In genomic region chr19:1409204-1410005, GRCh38 we compare ENCODE assay signal across 9 cellular contexts. TPM values are rescaled to one million over a fixed set of nuclear protein-coding genes. Genes with fewer than 3 reads are reported as not detected.
DNase-seq lines count a peak whose midpoint lies in the region; ATAC-seq, FAIRE-seq and TF ChIP-seq lines count a peak whose summit lies in the region.
"Had no signal": no experiment of that assay in that cellular context is flagged by ENCODE, and none has a peak within 500 bp of the region (broad histone marks: within the 10 kb centered on the region; RNA-seq: fewer than 3 reads in every experiment).

No MANE protein-coding gene starts in this region.

- CTCF ChIA-PET in activated CD8-positive, alpha-beta memory T cell treated with anti-CD3 and anti-CD28 coated beads, Interleukin-2, amount 10 ng/mL, durations not matched to agents 7 days and 5 days (lab: Charles Lee) = interaction anchor here (0.6 to 2.4 kb wide), 6 partner anchors 35 to 520 kb away, joined by 3 to 12 read pairs (median 3); no protein-coding TSS in a partner anchor

- no peak overlapping the region for H2AFZ ChIP-seq in astrocyte (ENCODE audit: low read depth, low read length)

- intact Hi-C loops in right lobe of liver (cut with DNase I) = no loop called here
- intact Hi-C loops in thyroid gland (cut with DNase I) = loop anchor here (5.0 kb wide), 1 partner anchor 132 kb away; the partner anchor contains the start of gene FAM174C

- 28% methylated on average over 3 of the region's 33 CpGs for WGBS in right lobe of liver (ENCODE audit: insufficient coverage, low coverage, low lambda C conversion rate, missing lambda C conversion rate)
- 51 to 62% methylated on average over 13 to 22 of the region's 33 CpGs for WGBS in thyroid gland, 2 donors

- peaks cover 13% of the 10 kb centered on the region for H3K36me3 Mint-ChIP-seq in activated CD8-positive, alpha-beta memory T cell treated with anti-CD3 and anti-CD28 coated beads, Interleukin-2, amount 10 ng/mL, durations not matched to agents 7 days and 5 days
- H3K36me3 Mint-ChIP-seq in astrocyte (ENCODE audit: low read depth, unreplicated experiment) = peaks cover 4% of the 10 kb centered on the region

- no peaks in the 10 kb centered on the region for H3K9me3 ChIP-seq in astrocyte (ENCODE audit: insufficient read depth, low read depth, low read length)
- H3K9me3 ChIP-seq in right lobe of liver = no peaks in the 10 kb centered on the region
- no peaks in the 10 kb centered on the region for H3K9me3 ChIP-seq in thyroid gland

- FAIRE-seq in astrocyte (lab: Jason Lieb, UNC) = no peak
- FAIRE-seq: colon had no signal

- H3K4me3 Mint-ChIP-seq in activated CD8-positive, alpha-beta memory T cell treated with anti-CD3 and anti-CD28 coated beads, Interleukin-2, amount 10 ng/mL, durations not matched to agents 7 days and 5 days = peak overlapping the region; percentile 88
- peak overlapping the region; percentile 97 for H3K4me3 Mint-ChIP-seq in astrocyte (ENCODE audit: unreplicated experiment)

- no peaks in the 10 kb centered on the region for H3K27me3 Mint-ChIP-seq in activated CD8-positive, alpha-beta memory T cell treated with anti-CD3 and anti-CD28 coated beads, Interleukin-2, amount 10 ng/mL, durations not matched to agents 7 days and 5 days
- no peaks in the 10 kb centered on the region for H3K27me3 Mint-ChIP-seq in astrocyte (ENCODE audit: low read depth, unreplicated experiment)

- no peak for ATAC-seq in activated CD8-positive, alpha-beta memory T cell treated with anti-CD3 and anti-CD28 coated beads, Interleukin-2, amount 10 ng/mL, durations not matched to agents 7 days and 5 days
- ATAC-seq in right lobe of liver = no peak

- no peaks in the 10 kb centered on the region for H3K27me3 ChIP-seq in astrocyte (ENCODE audit: insufficient read depth, low read length)
- no peaks in the 10 kb centered on the region for H3K27me3 ChIP-seq in right lobe of liver
- H3K27me3 ChIP-seq in thyroid gland = no peaks in the 10 kb centered on the region

- peaks cover 68% of the 10 kb centered on the region for H3K79me2 ChIP-seq in astrocyte (ENCODE audit: insufficient read depth, low read length)

- peaks cover 59% of the 10 kb centered on the region for H4K20me1 ChIP-seq in astrocyte (ENCODE audit: insufficient read depth, low read length)

- H3K9me3 Mint-ChIP-seq in activated CD8-positive, alpha-beta memory T cell treated with anti-CD3 and anti-CD28 coated beads, Interleukin-2, amount 10 ng/mL, durations not matched to agents 7 days and 5 days (ENCODE audit: low read depth) = no peaks in the 10 kb centered on the region
- no peaks in the 10 kb centered on the region for H3K9me3 Mint-ChIP-seq in astrocyte (ENCODE audit: unreplicated experiment)

- peaks cover 7% of the 10 kb centered on the region for H3K36me3 ChIP-seq in astrocyte (ENCODE audit: insufficient read depth, low read length)
- H3K36me3 ChIP-seq in right lobe of liver = peaks cover 0 to 9% (median 0%) of the 10 kb centered on the region in 4 donors
- H3K36me3 ChIP-seq in thyroid gland = no peaks in the 10 kb centered on the region

- no peak for TF ChIP-seq POLR2A in right lobe of liver (IDR thresholded peaks at IDR 0.05)
- no peak for TF ChIP-seq POLR2A in thyroid gland (IDR thresholded peaks at IDR 0.05)

- TF ChIP-seq CTCF in astrocyte (IDR thresholded peaks at IDR 0.05; ENCODE audit: insufficient read depth, low read depth, low read length) = no peak
- no peak for TF ChIP-seq CTCF in right lobe of liver (IDR thresholded peaks at IDR 0.05)
- no peak for TF ChIP-seq CTCF in thyroid gland (IDR thresholded peaks at IDR 0.05)

- H3K4me1 ChIP-seq in astrocyte (ENCODE audit: insufficient read depth, low read length) (peaks cover 43% of the 10 kb centered on the region), right lobe of liver (peaks cover 4 to 49% (median 16%) of the 10 kb centered on the region in 4 donors), thyroid gland (peaks cover 29 to 47% of the 10 kb centered on the region in 2 donors)

- H3K27ac ChIP-seq in astrocyte (ENCODE audit: low read depth, low read length) (peak overlapping the region; percentile 87), right lobe of liver (peak overlapping the region in 1 of 3 donors; percentile 79), thyroid gland (peak overlapping the region; percentile 91 to 94 (median 93))

- peak overlapping the region; percentile 96 for H3K4me2 ChIP-seq in astrocyte (ENCODE audit: low read length)

- H3K9ac ChIP-seq in astrocyte (ENCODE audit: low read length) = peak overlapping the region; percentile 93

- H3K4me3 ChIP-seq in astrocyte (ENCODE audit: insufficient read depth, low read depth, low read length) (peak overlapping the region; percentile 84), right lobe of liver (peak overlapping the region; percentile 81 to 93 (median 92)), thyroid gland (replicated peaks in 1 of 3) (peak overlapping the region; percentile 73 to 99 (median 97))

- H3K4me1 Mint-ChIP-seq in activated CD8-positive, alpha-beta memory T cell treated with anti-CD3 and anti-CD28 coated beads, Interleukin-2, amount 10 ng/mL, durations not matched to agents 7 days and 5 days = peaks cover 59% of the 10 kb centered on the region
- H3K4me1 Mint-ChIP-seq in astrocyte (ENCODE audit: low read depth, unreplicated experiment) = peaks cover 35% of the 10 kb centered on the region

- no peak for DNase-seq in activated CD8-positive, alpha-beta memory T cell treated with anti-CD3 and anti-CD28 coated beads, Interleukin-2, amount 10 ng/mL, durations not matched to agents 7 days and 5 days
- DNase-seq in activated CD8-positive, alpha-beta memory T cell treated with anti-CD3 and anti-CD28 coated beads, Interleukin-2, amount 50 U/mL, for 4 hours = no peak
- DNase-seq in astrocyte (ENCODE audit: low read depth) (no peak), right lobe of liver (peak in 1 of 3 donors; percentile 57), thyroid gland (no peak), COR-L47 (lab: John Stamatoyannopoulos, UW) (no peak), HuH-7.5 (ENCODE audit: low spot score) (no peak), foreskin melanocyte (no peak)

- H3K27ac Mint-ChIP-seq in activated CD8-positive, alpha-beta memory T cell treated with anti-CD3 and anti-CD28 coated beads, Interleukin-2, amount 10 ng/mL, durations not matched to agents 7 days and 5 days = peak overlapping the region; percentile 81
- peak overlapping the region; percentile 96 for H3K27ac Mint-ChIP-seq in astrocyte (ENCODE audit: unreplicated experiment)

RNA-seq across cellular contexts. Expression of gene DAZAP1, which starts 2.0 kb away (rescaled TPM):
- 100 to 1,000 TPM; 275 to 283 TPM for total RNA-seq in activated CD8-positive, alpha-beta memory T cell treated with anti-CD3 and anti-CD28 coated beads, Interleukin-2, amount 10 ng/mL, durations not matched to agents 7 days and 5 days
- total RNA-seq in astrocyte (94.7 and 108 TPM in 2 replicates), right lobe of liver (10 to 100 TPM; 22.3 to 50.9 (median 42.2) TPM), thyroid gland (10 to 100 TPM; 34.4 to 77.3 (median 67.7) TPM)

RNA-seq across cellular contexts. Expression of gene GAMT, which starts 8.1 kb away (rescaled TPM):
- total RNA-seq in activated CD8-positive, alpha-beta memory T cell treated with anti-CD3 and anti-CD28 coated beads, Interleukin-2, amount 10 ng/mL, durations not matched to agents 7 days and 5 days = 10 to 100 TPM; 19.3 to 20.4 TPM
- 34.1 and 35.9 TPM in 2 replicates for total RNA-seq in astrocyte
- 100 to 1,000 TPM; 151 to 380 (median 221) TPM for total RNA-seq in right lobe of liver
- total RNA-seq in thyroid gland = 10 to 100 TPM; 22.2 to 39.5 (median 29.1) TPM

RNA-seq across cellular contexts. Expression of gene NDUFS7, which starts 25.7 kb away (rescaled TPM):
- total RNA-seq in activated CD8-positive, alpha-beta memory T cell treated with anti-CD3 and anti-CD28 coated beads, Interleukin-2, amount 10 ng/mL, durations not matched to agents 7 days and 5 days = 100 to 1,000 TPM; 124 to 135 TPM
- 64.0 and 67.3 TPM in 2 replicates for total RNA-seq in astrocyte
- total RNA-seq in right lobe of liver = 100 to 1,000 TPM in 2 of 6 experiments, 10 to 100 TPM in 4; 70.1 to 210 (median 85.0) TPM
- total RNA-seq in thyroid gland = 100 to 1,000 TPM in 2 of 4 donors, 10 to 100 TPM in 2; 75.2 to 185 (median 108) TPM

RNA-seq across cellular contexts. Expression of gene RPS15, which starts 28.8 kb away (rescaled TPM):
- 1,000 to 10,000 TPM; 1,331 to 1,537 TPM for total RNA-seq in activated CD8-positive, alpha-beta memory T cell treated with anti-CD3 and anti-CD28 coated beads, Interleukin-2, amount 10 ng/mL, durations not matched to agents 7 days and 5 days
- 973 and 1,045 TPM in 2 replicates for total RNA-seq in astrocyte
- 1,000 to 10,000 TPM in 2 of 6 experiments, 100 to 1,000 TPM in 4; 334 to 1,615 (median 355) TPM for total RNA-seq in right lobe of liver
- 1,000 to 10,000 TPM; 1,760 to 2,977 (median 2,488) TPM for total RNA-seq in thyroid gland

RNA-seq across cellular contexts. Expression of gene APC2, which starts 40.5 kb away (rescaled TPM):
- total RNA-seq in activated CD8-positive, alpha-beta memory T cell treated with anti-CD3 and anti-CD28 coated beads, Interleukin-2, amount 10 ng/mL, durations not matched to agents 7 days and 5 days = under 1 TPM; 0.03 to 0.12 TPM
- total RNA-seq in astrocyte = 5.5 and 7.1 TPM in 2 replicates
- under 1 TPM in 3 of 6 experiments, not detected in 3; 0.06 to 0.13 (median 0.06) TPM for total RNA-seq in right lobe of liver
- total RNA-seq in thyroid gland = under 1 TPM in 3 of 4 donors, not detected in 1; under 0.01 to 0.20 (median 0.08) TPM
